ENCODE assay signal across 15 cellular contexts in genomic region chr12:90010089-90010488, GRCh38.
DNase-seq lines count a peak whose midpoint lies in the region; ATAC-seq and TF ChIP-seq lines count a peak whose summit lies in the region.
"Had no signal": no experiment of that assay in that cellular context is flagged by ENCODE, and none has a peak within 500 bp of the region (broad histone marks: within the 10 kb centered on the region; RNA-seq: fewer than 3 reads in every experiment).

No MANE protein-coding gene starts in this region.

- CTCF ChIA-PET in activated CD4-positive, alpha-beta memory T cell treated with anti-CD3 and anti-CD28 coated beads, Interleukin-2, amount 10 ng/mL, durations not matched to agents 7 days and 5 days (lab: Charles Lee), result no interaction called here

- H2AFZ ChIP-seq in GM23248, result no peak overlapping the region
- no peak overlapping the region for H2AFZ ChIP-seq in neural progenitor cell (replicated peaks)

- H3K27ac Mint-ChIP-seq in chondrocyte (ENCODE audit: unreplicated experiment) (no peak overlapping the region), neural progenitor cell (no peak overlapping the region)
- H3K27ac Mint-ChIP-seq in activated CD4-positive, alpha-beta memory T cell treated with anti-CD3 and anti-CD28 coated beads, Interleukin-2, amount 10 ng/mL, durations not matched to agents 7 days and 5 days, result no peak overlapping the region
- H3K27ac Mint-ChIP-seq: activated naive CD8-positive, alpha-beta T cell treated with anti-CD3 and anti-CD28 coated beads, Interleukin-2, amount 10 ng/mL, durations not matched to agents 7 days and 5 days; CD4-positive, alpha-beta T cell had no signal

- DNase-seq in GM23248 (peak; percentile 63), NB4 (ENCODE audit: low read depth) (peak; percentile 7), chondrocyte (ENCODE audit: low spot score) (no peak), neural progenitor cell (ENCODE audit: low spot score) (peak; percentile 43)
- DNase-seq in activated CD4-positive, alpha-beta memory T cell treated with anti-CD3 and anti-CD28 coated beads, Interleukin-2, amount 10 ng/mL, durations not matched to agents 7 days and 5 days, result no peak
- DNase-seq: activated naive CD8-positive, alpha-beta T cell treated with anti-CD3 and anti-CD28 coated beads, Interleukin-2, amount 10 ng/mL, durations not matched to agents 7 days and 5 days; CD4-positive, alpha-beta T cell; GF-D8; hippocampal formation; NCI-H1092; stomach had no signal

- no peak overlapping the region for H3K27ac ChIP-seq in GM23248
- H3K27ac ChIP-seq in neural progenitor cell, result no peak overlapping the region
- H3K27ac ChIP-seq: stomach, VCaP had no signal

- H3K79me2 ChIP-seq in GM23248 (ENCODE audit: insufficient read depth) (no peaks in the 10 kb centered on the region), neural progenitor cell (ENCODE audit: low read depth) (no peaks in the 10 kb centered on the region)

- H3K36me3 Mint-ChIP-seq in chondrocyte (ENCODE audit: low read depth) (no peaks in the 10 kb centered on the region), neural progenitor cell (no peaks in the 10 kb centered on the region)
- H3K36me3 Mint-ChIP-seq in activated CD4-positive, alpha-beta memory T cell treated with anti-CD3 and anti-CD28 coated beads, Interleukin-2, amount 10 ng/mL, durations not matched to agents 7 days and 5 days (ENCODE audit: low read depth), result no peaks in the 10 kb centered on the region
- H3K36me3 Mint-ChIP-seq: activated naive CD8-positive, alpha-beta T cell treated with anti-CD3 and anti-CD28 coated beads, Interleukin-2, amount 10 ng/mL, durations not matched to agents 7 days and 5 days had no signal

- H3K4me3 ChIP-seq in GM23248, result no peak overlapping the region
- no peak overlapping the region for H3K4me3 ChIP-seq in NB4 (ENCODE audit: low read depth, low read length)
- H3K4me3 ChIP-seq in neural progenitor cell, result no peak overlapping the region
- H3K4me3 ChIP-seq: stomach had no signal

- H3K27me3 ChIP-seq in GM23248 (replicated peaks; ENCODE audit: insufficient read depth) (no peaks in the 10 kb centered on the region), neural progenitor cell (no peaks in the 10 kb centered on the region)
- H3K27me3 ChIP-seq: stomach had no signal

- ATAC-seq in HG03139 (IDR thresholded peaks at IDR 0.05; ENCODE audit: unreplicated experiment) (no peak), GM18511 (IDR thresholded peaks at IDR 0.05; ENCODE audit: unreplicated experiment) (no peak)
- ATAC-seq: esophagus mucosa had no signal

- H3K4me3 Mint-ChIP-seq in chondrocyte (ENCODE audit: unreplicated experiment) (no peak overlapping the region), neural progenitor cell (no peak overlapping the region)
- no peak overlapping the region for H3K4me3 Mint-ChIP-seq in activated CD4-positive, alpha-beta memory T cell treated with anti-CD3 and anti-CD28 coated beads, Interleukin-2, amount 10 ng/mL, durations not matched to agents 7 days and 5 days
- H3K4me3 Mint-ChIP-seq: activated naive CD8-positive, alpha-beta T cell treated with anti-CD3 and anti-CD28 coated beads, Interleukin-2, amount 10 ng/mL, durations not matched to agents 7 days and 5 days; CD4-positive, alpha-beta T cell had no signal

- H4K20me1 ChIP-seq in GM23248 (ENCODE audit: insufficient read depth), result no peaks in the 10 kb centered on the region
- H4K20me1 ChIP-seq in neural progenitor cell (ENCODE audit: low read depth), result no peaks in the 10 kb centered on the region

- TF ChIP-seq POLR2A in NB4 (IDR thresholded peaks at IDR 0.05; ENCODE audit: extremely low read depth, insufficient read length), result no peak

- no peak for TF ChIP-seq CTCF in NB4 (IDR thresholded peaks at IDR 0.05; ENCODE audit: low read depth, low read length)
- TF ChIP-seq CTCF in chondrocyte (IDR thresholded peaks at IDR 0.05), result peak; percentile 75
- peak; percentile 42 for TF ChIP-seq CTCF in neural progenitor cell (IDR thresholded peaks at IDR 0.05)

- no peak overlapping the region for H3K9ac ChIP-seq in GM23248
- H3K9ac ChIP-seq in neural progenitor cell, result no peak overlapping the region

- no peaks in the 10 kb centered on the region for H3K9me3 ChIP-seq in GM23248 (ENCODE audit: low read depth)
- no peaks in the 10 kb centered on the region for H3K9me3 ChIP-seq in neural progenitor cell (ENCODE audit: low read depth)
- H3K9me3 ChIP-seq: stomach had no signal

- H3K36me3 ChIP-seq in GM23248 (ENCODE audit: low read depth), result no peaks in the 10 kb centered on the region
- H3K36me3 ChIP-seq in neural progenitor cell, result no peaks in the 10 kb centered on the region
- H3K36me3 ChIP-seq: stomach had no signal

- H3K4me1 Mint-ChIP-seq in chondrocyte (ENCODE audit: low read depth) (peaks cover 5% of the 10 kb centered on the region), neural progenitor cell (peaks cover 14% of the 10 kb centered on the region)
- no peaks in the 10 kb centered on the region for H3K4me1 Mint-ChIP-seq in activated CD4-positive, alpha-beta memory T cell treated with anti-CD3 and anti-CD28 coated beads, Interleukin-2, amount 10 ng/mL, durations not matched to agents 7 days and 5 days
- H3K4me1 Mint-ChIP-seq: activated naive CD8-positive, alpha-beta T cell treated with anti-CD3 and anti-CD28 coated beads, Interleukin-2, amount 10 ng/mL, durations not matched to agents 7 days and 5 days had no signal

- no peak overlapping the region for H3K4me2 ChIP-seq in GM23248 (ENCODE audit: unreplicated experiment)
- no peak overlapping the region for H3K4me2 ChIP-seq in neural progenitor cell

- H3K9me3 Mint-ChIP-seq in chondrocyte (ENCODE audit: low read depth) (no peaks in the 10 kb centered on the region), neural progenitor cell (no peaks in the 10 kb centered on the region)
- H3K9me3 Mint-ChIP-seq in activated CD4-positive, alpha-beta memory T cell treated with anti-CD3 and anti-CD28 coated beads, Interleukin-2, amount 10 ng/mL, durations not matched to agents 7 days and 5 days, result no peaks in the 10 kb centered on the region
- H3K9me3 Mint-ChIP-seq: activated naive CD8-positive, alpha-beta T cell treated with anti-CD3 and anti-CD28 coated beads, Interleukin-2, amount 10 ng/mL, durations not matched to agents 7 days and 5 days; CD4-positive, alpha-beta T cell had no signal

- H3F3A ChIP-seq in GM23248 (ENCODE audit: insufficient read depth) (no peaks in the 10 kb centered on the region), neural progenitor cell (ENCODE audit: low read depth) (no peaks in the 10 kb centered on the region)

- no peaks in the 10 kb centered on the region for H3K9me2 ChIP-seq in GM23248 (ENCODE audit: insufficient read depth)

- whole genome bisulfite sequencing in GM23248 (ENCODE audit: low coverage in 1 of 2, low lambda C conversion rate in 2 of 2, missing lambda C conversion rate in 2 of 2), 2 experiments, result 51 to 58% methylated on average over 3 of the region's 3 CpGs

- H3K27me3 Mint-ChIP-seq in chondrocyte (ENCODE audit: low read depth), result no peaks in the 10 kb centered on the region
- peaks cover 2% of the 10 kb centered on the region for H3K27me3 Mint-ChIP-seq in neural progenitor cell (ENCODE audit: insufficient read depth, low read depth)
- H3K27me3 Mint-ChIP-seq in activated CD4-positive, alpha-beta memory T cell treated with anti-CD3 and anti-CD28 coated beads, Interleukin-2, amount 10 ng/mL, durations not matched to agents 7 days and 5 days, result no peaks in the 10 kb centered on the region
- H3K27me3 Mint-ChIP-seq: activated naive CD8-positive, alpha-beta T cell treated with anti-CD3 and anti-CD28 coated beads, Interleukin-2, amount 10 ng/mL, durations not matched to agents 7 days and 5 days; CD4-positive, alpha-beta T cell had no signal

- POLR2A ChIA-PET in activated CD4-positive, alpha-beta memory T cell treated with anti-CD3 and anti-CD28 coated beads, Interleukin-2, amount 10 ng/mL, durations not matched to agents 7 days and 5 days (lab: Charles Lee), result no interaction called here

- H3K4me1 ChIP-seq in GM23248 (ENCODE audit: insufficient read depth) (peaks cover 7% of the 10 kb centered on the region), neural progenitor cell (no peaks in the 10 kb centered on the region)
- H3K4me1 ChIP-seq: stomach had no signal

- in situ Hi-C loops in GM23248 (cut with MboI), result no loop called here

Comparison
In these comparisons a context has a peak if more than half of its experiments do, and no peak if none do; other contexts are left out.
1. DNase-seq: peak in GM23248 (single experiment), NB4 (single experiment) and neural progenitor cell (single experiment); none in chondrocyte (single experiment) and activated CD4-positive, alpha-beta memory T cell treated with anti-CD3 and anti-CD28 coated beads, Interleukin-2, amount 10 ng/mL, durations not matched to agents 7 days and 5 days (single experiment).